In genomic region chr20:3190681-3191111, GRCh38 we compare ENCODE assay signal across 1 cellular context.
TF ChIP-seq lines count a peak whose summit lies in the region.

No MANE protein-coding gene starts in this region.

TF ChIP-seq in HepG2, 621 proteins besides CTCF, POLR2A, EP300 and RAD21:
- TF ChIP-seq ZNF597 (CRISPR knock-in tag; IDR thresholded peaks at IDR 0.05) = no peak
- no peak for TF ChIP-seq MZF1 (CRISPR knock-in tag; IDR thresholded peaks at IDR 0.05; ENCODE audit: borderline replicate concordance)
- no peak for TF ChIP-seq MTF2 (CRISPR knock-in tag; IDR thresholded peaks at IDR 0.05; ENCODE audit: borderline replicate concordance)
- peak; percentile 92 for TF ChIP-seq AGO2 (optimal IDR thresholded peaks at IDR 0.05; ENCODE audit: low read depth, low read length)
- TF ChIP-seq ZNF891 (CRISPR knock-in tag; IDR thresholded peaks at IDR 0.05) = no peak; the same call in 1 of the 2 replicates
- no peak for TF ChIP-seq ATF7 (IDR thresholded peaks at IDR 0.05)
- TF ChIP-seq ATF7 (CRISPR knock-in tag; IDR thresholded peaks at IDR 0.05) = no peak
- no peak for TF ChIP-seq ZBTB3 (CRISPR knock-in tag; IDR thresholded peaks at IDR 0.05; ENCODE audit: borderline replicate concordance, low read depth)
- no peak for TF ChIP-seq HMGA1 (CRISPR knock-in tag; conservative IDR thresholded peaks at IDR 0.05)
- peak; percentile 12; the same call in 1 of the 2 replicates for TF ChIP-seq UBTF (CRISPR knock-in tag; IDR thresholded peaks at IDR 0.05)
- no peak for TF ChIP-seq POLR2G (IDR thresholded peaks at IDR 0.05; ENCODE audit: low read depth, low read length)
- no peak for TF ChIP-seq SNRNP70 (IDR thresholded peaks at IDR 0.05; ENCODE audit: low read depth, low read length)
- no peak for TF ChIP-seq TEF (CRISPR knock-in tag; IDR thresholded peaks at IDR 0.05)
- no peak for TF ChIP-seq SP140L (CRISPR knock-in tag; IDR thresholded peaks at IDR 0.05; ENCODE audit: borderline replicate concordance)
- no peak for TF ChIP-seq RNF219 (CRISPR knock-in tag; IDR thresholded peaks at IDR 0.05)
- TF ChIP-seq IRF2 (CRISPR knock-in tag; IDR thresholded peaks at IDR 0.05) = no peak
- no peak for TF ChIP-seq ZNF224 (CRISPR knock-in tag; IDR thresholded peaks at IDR 0.05)
- TF ChIP-seq ZNF652 (CRISPR knock-in tag; IDR thresholded peaks at IDR 0.05; ENCODE audit: borderline replicate concordance, low read depth) = no peak
- TF ChIP-seq HES4 (CRISPR knock-in tag; IDR thresholded peaks at IDR 0.05; ENCODE audit: borderline replicate concordance) = no peak
- TF ChIP-seq IKZF4 (CRISPR knock-in tag; IDR thresholded peaks at IDR 0.05; ENCODE audit: borderline replicate concordance, low read depth, not compliant biosample characterization) = no peak
- TF ChIP-seq KMT2A (CRISPR knock-in tag; IDR thresholded peaks at IDR 0.05) = no peak
- no peak for TF ChIP-seq FOXO4 (CRISPR knock-in tag; conservative IDR thresholded peaks at IDR 0.05)
- TF ChIP-seq ZNF281 (CRISPR knock-in tag; IDR thresholded peaks at IDR 0.05; ENCODE audit: borderline replicate concordance) = peak; percentile 32; the same call in 1 of the 2 replicates
- TF ChIP-seq CENPX (CRISPR knock-in tag; IDR thresholded peaks at IDR 0.05) = no peak
- TF ChIP-seq FLYWCH1 (CRISPR knock-in tag; IDR thresholded peaks at IDR 0.05) = 0 out of 2 replicates have a peak, but pooled peaks have one; percentile 61
- TF ChIP-seq ZNF557 (CRISPR knock-in tag; IDR thresholded peaks at IDR 0.05) = no peak
- TF ChIP-seq TBP (CRISPR knock-in tag; IDR thresholded peaks at IDR 0.05) = no peak
- TF ChIP-seq NFE2L1 (CRISPR knock-in tag; IDR thresholded peaks at IDR 0.05; ENCODE audit: borderline replicate concordance) = no peak
- no peak for TF ChIP-seq ADNP (CRISPR knock-in tag; IDR thresholded peaks at IDR 0.05)
- TF ChIP-seq ZNF546 (CRISPR knock-in tag; conservative IDR thresholded peaks at IDR 0.05) = no peak
- TF ChIP-seq SMARCC2 (IDR thresholded peaks at IDR 0.05) = no peak
- TF ChIP-seq ZHX2 (IDR thresholded peaks at IDR 0.05; ENCODE audit: low read depth) = no peak
- no peak for TF ChIP-seq ZHX2 (CRISPR knock-in tag; IDR thresholded peaks at IDR 0.05; ENCODE audit: borderline replicate concordance)
- TF ChIP-seq MTA1 (CRISPR knock-in tag; IDR thresholded peaks at IDR 0.05; ENCODE audit: borderline replicate concordance) = 0 out of 2 replicates have a peak, but pooled peaks have one; percentile 25
- no peak for TF ChIP-seq ZNF142 (CRISPR knock-in tag; IDR thresholded peaks at IDR 0.05)
- TF ChIP-seq HOXA5 (CRISPR knock-in tag; IDR thresholded peaks at IDR 0.05) = no peak
- no peak for TF ChIP-seq ZNF660 (CRISPR knock-in tag; IDR thresholded peaks at IDR 0.05; ENCODE audit: borderline replicate concordance, low read depth)
- no peak for TF ChIP-seq ZNF350 (CRISPR knock-in tag; IDR thresholded peaks at IDR 0.05; ENCODE audit: borderline replicate concordance, low read depth)
- no peak for TF ChIP-seq ZNF101 (CRISPR knock-in tag; IDR thresholded peaks at IDR 0.05; ENCODE audit: borderline replicate concordance, low read depth)
- TF ChIP-seq ZFP36L1 (CRISPR knock-in tag; IDR thresholded peaks at IDR 0.05) = no peak
